Comparison of ENCODE assay signal across 20 cellular contexts in genomic region chrX:110219920-110220319, GRCh38.
A peak's percentile ranks its signal among the peaks of the same experiment; 100 is the strongest.
DNase-seq lines count a peak whose midpoint lies in the region; ATAC-seq, FAIRE-seq and TF ChIP-seq lines count a peak whose summit lies in the region.
"Had no signal": no experiment of that assay in that cellular context is flagged by ENCODE, and none has a peak within 500 bp of the region (broad histone marks: within the 10 kb centered on the region; RNA-seq: fewer than 3 reads in every experiment).

No MANE protein-coding gene starts in this region.

- H3K36me3 ChIP-seq in Karpas-422 (ENCODE audit: insufficient read depth, low read length) (no peaks in the 10 kb centered on the region), K562 (ENCODE audit: control insufficient read depth, insufficient read depth, low read length) (peaks cover 12% of the 10 kb centered on the region; the same call in 2 of the 3 replicates), esophagus squamous epithelium (no peaks in the 10 kb centered on the region)
- H3K36me3 ChIP-seq: colonic mucosa, pancreas had no signal

- H3K4me1 ChIP-seq in Karpas-422 (ENCODE audit: low read length) = peaks cover 10% of the 10 kb centered on the region
- no peaks in the 10 kb centered on the region; a peak in 2 of 5 replicates for H3K4me1 ChIP-seq in K562 (replicated peaks in 1 of 2; ENCODE audit: control insufficient read depth in 2 of 2, insufficient read depth in 2 of 2, low read length in 2 of 2)
- H3K4me1 ChIP-seq in esophagus squamous epithelium = no peaks in the 10 kb centered on the region
- H3K4me1 ChIP-seq: colonic mucosa had no signal

- no TSS peak for BruUV-seq in K562 (replicated peaks; lab: Mats Ljungman, UMichigan)

- TF ChIP-seq POLR2A in K562 (conservative IDR thresholded peaks at IDR 0.05) = no peak
- TF ChIP-seq POLR2A in esophagus squamous epithelium (IDR thresholded peaks at IDR 0.05) = no peak

- no peak overlapping the region for H3K4me2 ChIP-seq in Karpas-422 (ENCODE audit: low read depth, low read length, poor library complexity, severe bottlenecking)
- no peak overlapping the region for H3K4me2 ChIP-seq in K562 (ENCODE audit: insufficient read depth, low read length)
- H3K4me2 ChIP-seq: GM23338 had no signal

- in situ Hi-C loops in K562 (cut with MboI) = loop anchor here (5.0 kb wide), 1 partner anchor 82 kb away; no protein-coding TSS in a partner anchor

- intact Hi-C loops in K562 (cut with micrococcal nuclease) (no loop called here), esophagus squamous epithelium (cut with DNase I) (no loop called here)

- H3K27me3 ChIP-seq in Karpas-422 (ENCODE audit: low read length) (no peaks in the 10 kb centered on the region), K562 (ENCODE audit: control insufficient read depth in 2 of 2, insufficient read depth in 2 of 2, low read length in 2 of 2) (no peaks in the 10 kb centered on the region), esophagus squamous epithelium (peaks cover 0 to 3% (median 0%) of the 10 kb centered on the region in 4 donors)
- H3K27me3 ChIP-seq: colonic mucosa, pancreas had no signal

- H3K9me3 ChIP-seq in Karpas-422 (ENCODE audit: low read length) (no peaks in the 10 kb centered on the region), K562 (replicated peaks; ENCODE audit: control insufficient read depth, insufficient read depth, low read depth, low read length) (no peaks in the 10 kb centered on the region), esophagus squamous epithelium (no peaks in the 10 kb centered on the region)
- H3K9me3 ChIP-seq: colonic mucosa, pancreas had no signal

- no peaks in the 10 kb centered on the region for H3K9me1 ChIP-seq in K562 (ENCODE audit: control insufficient read depth, insufficient read depth, low read length)

- H3K79me2 ChIP-seq in Karpas-422 (ENCODE audit: low read length) (peaks cover 39% of the 10 kb centered on the region), K562 (ENCODE audit: control insufficient read depth, insufficient read depth, low read length) (peaks cover 31% of the 10 kb centered on the region; the same call in 2 of the 3 replicates)

- DNase-seq in AG20443 (ENCODE audit: low spot score) (peak; percentile 9), Karpas-422 (no peak), K562 (ENCODE audit: extremely low read depth in 1 of 4, low spot score in 3 of 4) (peak in 1 of 4 experiments; percentile 11), glomerular visceral epithelial cell (ENCODE audit: extremely low spot score) (peak; percentile 20), NK-92 (lab: John Stamatoyannopoulos, UW; ENCODE audit: unreplicated experiment) (no peak), AG08396 (ENCODE audit: low spot score) (no peak), esophagus squamous epithelium (lab: John Stamatoyannopoulos, UW) (no peak)
- no peak for DNase-seq in stimulated activated CD4-positive, alpha-beta T cell treated with anti-CD3 and anti-CD28 coated beads, Interleukin-15, amount 100 ng/mL, for 24 hours
- DNase-seq: activated CD4-positive, CD25-positive, alpha-beta regulatory T cell; activated CD8-positive, alpha-beta memory T cell treated with anti-CD3 and anti-CD28 coated beads, Interleukin-2, amount 50 U/mL, for 48 hours; activated naive CD8-positive, alpha-beta T cell treated with anti-CD3 and anti-CD28 coated beads for 36 hours; colonic mucosa; DMS153; kidney; NCI-H1436; NCI-H446; pancreas; T-cell had no signal

- POLR2A ChIA-PET in K562 (lab: Yijun Ruan, JAX) = interaction anchor here (0.8 to 1.9 kb wide), 3 partner anchors 9 to 189 kb away, joined by 3 to 7 read pairs (median 5); no protein-coding TSS in a partner anchor

- TF ChIP-seq CTCF in K562 (IDR thresholded peaks at IDR 0.05 in 2 of 3, conservative IDR thresholded peaks at IDR 0.05 in 1 of 3; ENCODE audit: insufficient read depth in 2 of 3, low read depth in 1 of 3, low read length in 3 of 3) (no peak), esophagus squamous epithelium (IDR thresholded peaks at IDR 0.05) (no peak)

- TF ChIP-seq RAD21 in K562 (CRISPR knock-in tag; conservative IDR thresholded peaks at IDR 0.05 in 1 of 2, IDR thresholded peaks at IDR 0.05 in 1 of 2) = no peak

- H3K27ac ChIP-seq in Karpas-422 (ENCODE audit: low read length) (0 out of 2 replicates have a peak overlapping the region, but pooled peaks have one; percentile 8), K562 (ENCODE audit: extremely low read depth, low read depth, low read length) (no peak overlapping the region), esophagus squamous epithelium (no peak overlapping the region)
- H3K27ac ChIP-seq: colonic mucosa, pancreas had no signal

- H3K9me2 ChIP-seq in Karpas-422 (replicated peaks; ENCODE audit: insufficient read depth, low read length) = no peaks in the 10 kb centered on the region

- H4K20me1 ChIP-seq in Karpas-422 (ENCODE audit: insufficient read depth, low read depth, low read length) = no peaks in the 10 kb centered on the region
- H4K20me1 ChIP-seq in K562 (replicated peaks; ENCODE audit: control insufficient read depth, insufficient read depth, low read length) = no peaks in the 10 kb centered on the region

- CTCF ChIA-PET in K562 (lab: Yijun Ruan, JAX; ENCODE audit: low intra/inter-chr PET ratio) = no interaction called here

- no peak for FAIRE-seq in K562 (lab: Jason Lieb, UNC)
- FAIRE-seq: frontal cortex, kidney, pancreas had no signal

- H3K4me3 ChIP-seq in Karpas-422 (ENCODE audit: low read length) (no peak overlapping the region), K562 (no peak overlapping the region), esophagus squamous epithelium (no peak overlapping the region)
- H3K4me3 ChIP-seq: colonic mucosa, GM23338, pancreas had no signal

- no peak overlapping the region for H2AFZ ChIP-seq in Karpas-422 (ENCODE audit: low read length)
- no peak overlapping the region for H2AFZ ChIP-seq in K562 (ENCODE audit: low read depth, low read length)
- H2AFZ ChIP-seq: GM23338 had no signal

- 8% methylated on average over 1 of the region's 1 CpG for WGBS in K562 (ENCODE audit: insufficient coverage, low coverage, missing lambda C conversion rate)
- WGBS in esophagus squamous epithelium, 2 donors = 30 to 37% methylated on average over 1 of the region's 1 CpG

- TF ChIP-seq EP300 in K562 (IDR thresholded peaks at IDR 0.05; ENCODE audit: low read length) = no peak

- ATAC-seq in K562 = peak; percentile 69
- ATAC-seq: GM23338, pancreas, T-cell had no signal

- no peak overlapping the region for H3K9ac ChIP-seq in Karpas-422 (ENCODE audit: low read length)
- no peak overlapping the region for H3K9ac ChIP-seq in K562 (ENCODE audit: insufficient read depth in 1 of 2, low read depth in 2 of 2, low read length in 2 of 2)

TF ChIP-seq in K562, 482 proteins besides CTCF, POLR2A, EP300 and RAD21 (continues in another document):
- TF ChIP-seq CAMTA2 (CRISPR knock-in tag; conservative IDR thresholded peaks at IDR 0.05) (no peak), ZNF316 (IDR thresholded peaks at IDR 0.05) (peak; percentile 5; the same call in 1 of the 2 replicates), NFE2 (IDR thresholded peaks at IDR 0.05; ENCODE audit: low read depth) (peak; percentile 68)

Comparison
In these comparisons a context has a peak if more than half of its experiments do, and no peak if none do; other contexts are left out.
1. DNase-seq: peak in AG20443 (single experiment) and glomerular visceral epithelial cell (single experiment); none in Karpas-422 (single experiment), NK-92 (single experiment), AG08396 (single experiment), stimulated activated CD4-positive, alpha-beta T cell treated with anti-CD3 and anti-CD28 coated beads, Interleukin-15, amount 100 ng/mL, for 24 hours (single experiment) and esophagus squamous epithelium (single experiment).